ENCODE assay signal across 15 cellular contexts in genomic region chr7:99030951-99031350, GRCh38.
DNase-seq lines count a peak whose midpoint lies in the region; ATAC-seq and TF ChIP-seq lines count a peak whose summit lies in the region.
"Had no signal": no experiment of that assay in that cellular context is flagged by ENCODE, and none has a peak within 500 bp of the region (broad histone marks: within the 10 kb centered on the region; RNA-seq: fewer than 3 reads in every experiment).

No MANE protein-coding gene starts in this region.

- H2AFZ ChIP-seq in mammary epithelial cell (ENCODE audit: low read depth, low read length): no peak overlapping the region
- H2AFZ ChIP-seq: GM23338 had no signal

- DNase-seq in breast epithelium (ENCODE audit: low spot score in 2 of 2): no peak
- DNase-seq in mammary epithelial cell: no peak
- DNase-seq in fibroblast of the aortic adventitia (ENCODE audit: low read depth): peak; percentile 37
- no peak for DNase-seq in progenitor cell of endocrine pancreas (ENCODE audit: low spot score, unreplicated experiment)
- no peak for DNase-seq in uterus
- DNase-seq in stimulated activated naive CD4-positive, alpha-beta T cell (lab: John Stamatoyannopoulos, UW): no peak
- DNase-seq: activated T-cell treated with anti-CD3 and anti-CD28 coated beads, Interleukin-2, amount 50 U/mL, for 4 hours; immature natural killer cell; natural killer cell; stimulated activated CD4-positive, alpha-beta T cell treated with anti-CD3 and anti-CD28 coated beads, Interleukin-12 subunit alpha, Interleukin-12 subunit beta, amount 100 ng/mL, for 4 hours had no signal

- no peak for TF ChIP-seq CTCF in breast epithelium (IDR thresholded peaks at IDR 0.05)
- TF ChIP-seq CTCF in mammary epithelial cell (conservative IDR thresholded peaks at IDR 0.05 in 1 of 2, IDR thresholded peaks at IDR 0.05 in 1 of 2; ENCODE audit: extremely low read depth in 1 of 2, insufficient read depth in 1 of 2, low read depth in 1 of 2, low read length in 2 of 2): no peak
- TF ChIP-seq CTCF in fibroblast of the aortic adventitia (IDR thresholded peaks at IDR 0.05; ENCODE audit: insufficient read depth, low read length): no peak
- TF ChIP-seq CTCF in progenitor cell of endocrine pancreas (IDR thresholded peaks at IDR 0.05; ENCODE audit: unreplicated experiment): no peak
- TF ChIP-seq CTCF in uterus (IDR thresholded peaks at IDR 0.05): no peak

- peaks cover 16% of the 10 kb centered on the region for H3K36me3 ChIP-seq in breast epithelium
- peaks cover 28% of the 10 kb centered on the region for H3K36me3 ChIP-seq in mammary epithelial cell (ENCODE audit: insufficient read depth, low read length)
- H3K36me3 ChIP-seq in uterus: no peaks in the 10 kb centered on the region

- TF ChIP-seq POLR2A in breast epithelium (IDR thresholded peaks at IDR 0.05) (no peak), uterus (IDR thresholded peaks at IDR 0.05) (no peak)

- H3K27ac Mint-ChIP-seq in progenitor cell of endocrine pancreas: peak overlapping the region; percentile 60
- H3K27ac Mint-ChIP-seq: GM23338 had no signal

- no peaks in the 10 kb centered on the region for H3K4me1 Mint-ChIP-seq in progenitor cell of endocrine pancreas (ENCODE audit: low read depth)
- H3K4me1 Mint-ChIP-seq: natural killer cell had no signal

- H3K79me2 ChIP-seq in mammary epithelial cell (ENCODE audit: insufficient read depth, low read length): peaks cover 8% of the 10 kb centered on the region

- H3K4me2 ChIP-seq in mammary epithelial cell (ENCODE audit: insufficient read depth, low read depth, low read length): no peak overlapping the region
- H3K4me2 ChIP-seq: GM23338 had no signal

- dilution Hi-C loops in mammary epithelial cell (cut with HindIII; ENCODE audit: low sequenced_read_pairs): no loop called here

- peak overlapping the region; percentile 71 to 79 for H3K27ac ChIP-seq in breast epithelium
- H3K27ac ChIP-seq in mammary epithelial cell (ENCODE audit: insufficient read depth, low read depth, low read length): no peak overlapping the region
- peak overlapping the region; percentile 43 to 73 for H3K27ac ChIP-seq in uterus
- H3K27ac ChIP-seq: cardiac muscle cell had no signal

- H3K27me3 ChIP-seq in breast epithelium (no peaks in the 10 kb centered on the region), mammary epithelial cell (ENCODE audit: insufficient read depth, low read length) (no peaks in the 10 kb centered on the region), uterus (no peaks in the 10 kb centered on the region)
- H3K27me3 ChIP-seq: cardiac muscle cell had no signal

- no peaks in the 10 kb centered on the region for H4K20me1 ChIP-seq in mammary epithelial cell (ENCODE audit: insufficient read depth, low read length)

- H3K9me3 Mint-ChIP-seq in progenitor cell of endocrine pancreas (ENCODE audit: low read depth): no peaks in the 10 kb centered on the region
- H3K9me3 Mint-ChIP-seq: activated T-cell treated with anti-CD3 and anti-CD28 coated beads, Interleukin-2, amount 50 U/mL, for 4 hours; GM23338; immature natural killer cell; natural killer cell had no signal

- ATAC-seq in GM18870 (IDR thresholded peaks at IDR 0.05; ENCODE audit: unreplicated experiment): no peak
- ATAC-seq in GM21723 (IDR thresholded peaks at IDR 0.05; ENCODE audit: unreplicated experiment): no peak
- ATAC-seq: activated T-cell treated with anti-CD3 and anti-CD28 coated beads, Interleukin-2, amount 50 U/mL, for 4 hours; GM23338; natural killer cell; SK-N-SH treated with all-trans-retinoic acid at 6 μM for 48 hours had no signal

- no TSS peak for BruUV-seq in mammary epithelial cell (replicated peaks; lab: Mats Ljungman, UMichigan)

- H3K4me3 Mint-ChIP-seq in progenitor cell of endocrine pancreas (ENCODE audit: low read depth): no peak overlapping the region
- H3K4me3 Mint-ChIP-seq: activated T-cell treated with anti-CD3 and anti-CD28 coated beads, Interleukin-2, amount 50 U/mL, for 4 hours; GM23338; immature natural killer cell; natural killer cell had no signal

- 94% methylated on average over 5 of the region's 5 CpGs for WGBS in mammary epithelial cell (ENCODE audit: low coverage, missing lambda C conversion rate)

- intact Hi-C loops in breast epithelium (cut with DNase I; ENCODE audit: low total_unique reads) (loop anchor here (10.0 kb wide), 1 partner anchor 284 kb away; no protein-coding TSS in a partner anchor), mammary epithelial cell (cut with micrococcal nuclease) (no loop called here), uterus (cut with DNase I; ENCODE audit: low total_unique reads) (loop anchor here (10.0 kb wide), 1 partner anchor 284 kb away; no protein-coding TSS in a partner anchor)

- H3K4me1 ChIP-seq in breast epithelium (no peaks in the 10 kb centered on the region), mammary epithelial cell (ENCODE audit: insufficient read depth, low read length) (no peaks in the 10 kb centered on the region), uterus (no peaks in the 10 kb centered on the region)

- H3K27me3 Mint-ChIP-seq in progenitor cell of endocrine pancreas: no peaks in the 10 kb centered on the region

- peaks cover 34% of the 10 kb centered on the region for H3K36me3 Mint-ChIP-seq in progenitor cell of endocrine pancreas (ENCODE audit: insufficient read depth)
- H3K36me3 Mint-ChIP-seq: natural killer cell had no signal

- H3K9me3 ChIP-seq in breast epithelium (peaks cover 0 to 9% of the 10 kb centered on the region in 2 donors), mammary epithelial cell (replicated peaks; ENCODE audit: insufficient read depth, low read length) (no peaks in the 10 kb centered on the region), uterus (no peaks in the 10 kb centered on the region)

- CTCF ChIA-PET in mammary epithelial cell (lab: Charles Lee; ENCODE audit: low non-redundant PET): no interaction called here

- no peak overlapping the region for H3K9ac ChIP-seq in mammary epithelial cell (ENCODE audit: insufficient read depth, low read length)

- in situ Hi-C loops in mammary epithelial cell (cut with MboI; ENCODE audit: low sequenced_read_pairs in 2 of 2): no loop called here

- H3K4me3 ChIP-seq in breast epithelium (no peak overlapping the region), mammary epithelial cell (replicated peaks in 1 of 3; ENCODE audit: insufficient read depth in 1 of 3, low read depth in 2 of 3, low read length in 3 of 3) (no peak overlapping the region), fibroblast of the aortic adventitia (ENCODE audit: low read depth, low read length) (no peak overlapping the region), uterus (no peak overlapping the region)
- H3K4me3 ChIP-seq: cardiac muscle cell, GM23338 had no signal
